19 cellular contexts compared by ENCODE assay signal in the genomic region with DNA sequence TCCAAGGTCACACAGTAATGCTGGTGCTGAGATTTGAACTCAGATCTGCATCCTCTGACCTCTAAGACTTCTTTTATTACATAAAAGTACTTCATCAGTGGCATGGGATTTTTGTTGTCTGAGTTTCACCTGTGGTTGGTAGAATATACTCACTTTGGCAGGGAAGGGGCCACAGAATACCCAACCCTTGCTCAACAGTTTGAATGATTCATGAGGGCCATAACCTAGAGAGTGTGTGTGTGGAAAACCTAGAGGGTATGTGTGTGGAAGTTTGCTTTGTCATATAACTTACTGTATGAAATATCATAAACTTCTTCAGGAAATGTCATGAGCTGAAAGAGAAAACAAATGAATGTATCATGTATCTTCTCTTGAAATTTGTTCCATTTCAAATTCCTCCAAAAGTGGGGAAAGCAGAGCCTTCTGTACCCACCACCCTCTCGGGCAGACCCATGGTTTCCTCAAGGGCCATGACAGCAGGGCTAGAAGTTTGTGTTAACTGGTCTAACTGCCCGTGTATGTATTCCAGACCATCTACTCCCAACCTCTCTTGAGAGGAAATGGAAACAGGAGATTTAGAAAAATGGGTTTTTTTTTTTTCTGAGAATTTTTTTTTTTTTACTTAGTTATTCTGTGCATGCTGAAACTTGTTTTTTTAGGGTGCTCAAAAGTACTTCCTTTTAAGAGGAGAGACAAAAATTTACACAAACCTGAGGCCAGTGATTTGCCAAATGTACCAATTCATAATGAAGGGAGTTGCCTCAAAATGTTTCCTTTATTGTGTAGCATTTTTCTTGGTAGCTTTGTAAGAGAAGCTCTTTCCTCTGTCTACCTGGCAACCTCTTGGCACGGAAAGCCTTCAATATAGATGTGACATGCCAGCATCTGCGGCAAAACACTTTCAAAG.
A peak's percentile ranks its signal among the peaks of the same experiment; 100 is the strongest.
DNase-seq lines count a peak whose midpoint lies in the region; ATAC-seq, FAIRE-seq and TF ChIP-seq lines count a peak whose summit lies in the region.
"Had no signal": no experiment of that assay in that cellular context is flagged by ENCODE, and none has a peak within 500 bp of the region (broad histone marks: within the 10 kb centered on the region; RNA-seq: fewer than 3 reads in every experiment).

No MANE protein-coding gene starts in this region.

- peak; percentile 38 for DNase-seq in activated CD4-positive, alpha-beta memory T cell treated with anti-CD3 and anti-CD28 coated beads for 36 hours
- DNase-seq in activated CD4-positive, alpha-beta memory T cell treated with anti-CD3 and anti-CD28 coated beads, Interleukin-2, amount 10 ng/mL, durations not matched to agents 7 days and 5 days, result no peak
- DNase-seq in H54 (ENCODE audit: insufficient read length, low spot score) (no peak), osteoblast (ENCODE audit: insufficient read length, low spot score, missing footprints) (peak; percentile 21)
- no peak for DNase-seq in activated naive CD4-positive, alpha-beta T cell treated with anti-CD3 and anti-CD28 coated beads, Interleukin-2, amount 50 U/mL, for 72 hours (ENCODE audit: low spot score in 2 of 2)
- DNase-seq in activated CD4-positive, CD25-positive, alpha-beta regulatory T cell (lab: John Stamatoyannopoulos, UW), result no peak
- DNase-seq in NK-92 treated with Interleukin-12 subunit alpha and Interleukin-12 subunit beta, amount 100 ng/mL, for 24 hours (lab: John Stamatoyannopoulos, UW), result no peak
- DNase-seq: dermis blood vessel endothelial cell, H7, hippocampal formation, MM.1S, NCI-H2029, NCI-H510A treated with DMSO at 0.1 percent for 48 hours, occipital lobe, sigmoid colon, upper lobe of left lung had no signal

- H3K27ac ChIP-seq in osteoblast (ENCODE audit: low read depth, low read length), result no peak overlapping the region
- H3K27ac ChIP-seq: sigmoid colon, upper lobe of left lung had no signal

- H3K36me3 Mint-ChIP-seq in activated CD4-positive, alpha-beta memory T cell treated with anti-CD3 and anti-CD28 coated beads for 36 hours, result peaks cover 3% of the 10 kb centered on the region
- H3K36me3 Mint-ChIP-seq in activated CD4-positive, alpha-beta memory T cell treated with anti-CD3 and anti-CD28 coated beads, Interleukin-2, amount 10 ng/mL, durations not matched to agents 7 days and 5 days (ENCODE audit: low read depth), result peaks cover 9% of the 10 kb centered on the region
- H3K36me3 Mint-ChIP-seq in activated naive CD4-positive, alpha-beta T cell treated with anti-CD3 and anti-CD28 coated beads, Interleukin-2, amount 50 U/mL, for 72 hours, result peaks cover 5 to 12% of the 10 kb centered on the region in 2 donors
- H3K36me3 Mint-ChIP-seq: WTC11 had no signal

- peaks cover 13% of the 10 kb centered on the region for H3K4me1 Mint-ChIP-seq in activated CD4-positive, alpha-beta memory T cell treated with anti-CD3 and anti-CD28 coated beads for 36 hours (ENCODE audit: low read depth)
- peaks cover 17% of the 10 kb centered on the region for H3K4me1 Mint-ChIP-seq in activated CD4-positive, alpha-beta memory T cell treated with anti-CD3 and anti-CD28 coated beads, Interleukin-2, amount 10 ng/mL, durations not matched to agents 7 days and 5 days

- no peaks in the 10 kb centered on the region for H3K9me3 Mint-ChIP-seq in activated CD4-positive, alpha-beta memory T cell treated with anti-CD3 and anti-CD28 coated beads for 36 hours
- H3K9me3 Mint-ChIP-seq in activated CD4-positive, alpha-beta memory T cell treated with anti-CD3 and anti-CD28 coated beads, Interleukin-2, amount 10 ng/mL, durations not matched to agents 7 days and 5 days, result peaks cover 4% of the 10 kb centered on the region
- H3K9me3 Mint-ChIP-seq in activated naive CD4-positive, alpha-beta T cell treated with anti-CD3 and anti-CD28 coated beads, Interleukin-2, amount 50 U/mL, for 72 hours, result peaks cover 0 to 5% of the 10 kb centered on the region in 2 donors
- H3K9me3 Mint-ChIP-seq: WTC11 had no signal

- no peaks in the 10 kb centered on the region for H3K27me3 ChIP-seq in osteoblast (ENCODE audit: insufficient read depth, low read length)
- H3K27me3 ChIP-seq: sigmoid colon, upper lobe of left lung had no signal

- peaks cover 1% of the 10 kb centered on the region for H3K27me3 Mint-ChIP-seq in activated CD4-positive, alpha-beta memory T cell treated with anti-CD3 and anti-CD28 coated beads for 36 hours
- no peaks in the 10 kb centered on the region for H3K27me3 Mint-ChIP-seq in activated CD4-positive, alpha-beta memory T cell treated with anti-CD3 and anti-CD28 coated beads, Interleukin-2, amount 10 ng/mL, durations not matched to agents 7 days and 5 days

- H3K36me3 ChIP-seq in osteoblast (ENCODE audit: insufficient read depth, low read length), result no peaks in the 10 kb centered on the region
- H3K36me3 ChIP-seq: sigmoid colon, upper lobe of left lung had no signal

- no peaks in the 10 kb centered on the region for H3K9me3 ChIP-seq in osteoblast (ENCODE audit: low read depth, low read length)
- H3K9me3 ChIP-seq: sigmoid colon, upper lobe of left lung had no signal

- H3K4me3 Mint-ChIP-seq in activated CD4-positive, alpha-beta memory T cell treated with anti-CD3 and anti-CD28 coated beads for 36 hours, result no peak overlapping the region
- H3K4me3 Mint-ChIP-seq in activated CD4-positive, alpha-beta memory T cell treated with anti-CD3 and anti-CD28 coated beads, Interleukin-2, amount 10 ng/mL, durations not matched to agents 7 days and 5 days, result no peak overlapping the region
- H3K4me3 Mint-ChIP-seq: WTC11 had no signal

- intact Hi-C loops in activated CD4-positive, alpha-beta memory T cell treated with anti-CD3 and anti-CD28 coated beads for 36 hours (cut with micrococcal nuclease), result no loop called here

- H2AFZ ChIP-seq in osteoblast (ENCODE audit: low read length), result peak overlapping the region; percentile 30

- peak overlapping the region; percentile 58 for H3K27ac Mint-ChIP-seq in activated CD4-positive, alpha-beta memory T cell treated with anti-CD3 and anti-CD28 coated beads for 36 hours
- H3K27ac Mint-ChIP-seq in activated CD4-positive, alpha-beta memory T cell treated with anti-CD3 and anti-CD28 coated beads, Interleukin-2, amount 10 ng/mL, durations not matched to agents 7 days and 5 days, result no peak overlapping the region
- H3K27ac Mint-ChIP-seq in activated naive CD4-positive, alpha-beta T cell treated with anti-CD3 and anti-CD28 coated beads, Interleukin-2, amount 50 U/mL, for 72 hours, result peak overlapping the region in 1 of 2 donors; percentile 66
- H3K27ac Mint-ChIP-seq: WTC11 had no signal

- H3K79me2 ChIP-seq in osteoblast (ENCODE audit: insufficient read depth, low read length), result no peaks in the 10 kb centered on the region

- H4K20me1 ChIP-seq in osteoblast (ENCODE audit: insufficient read depth, low read length), result no peaks in the 10 kb centered on the region

- peak; percentile 81 to 97 for ATAC-seq in activated naive CD4-positive, alpha-beta T cell treated with anti-CD3 and anti-CD28 coated beads, Interleukin-2, amount 50 U/mL, for 72 hours
- ATAC-seq in HG02884 (IDR thresholded peaks at IDR 0.05; ENCODE audit: unreplicated experiment), result no peak
- ATAC-seq: WTC11 had no signal

- TF ChIP-seq POLR2A in H54 (IDR thresholded peaks at IDR 0.05; ENCODE audit: low read depth, low read length), result no peak

- no peak overlapping the region for H3K4me3 ChIP-seq in osteoblast (ENCODE audit: insufficient read depth, low read length)
- H3K4me3 ChIP-seq: sigmoid colon, upper lobe of left lung had no signal

- peak; percentile 87 for FAIRE-seq in H54 (lab: Jason Lieb, UNC)
- FAIRE-seq: RCC 7860 had no signal

- H3K4me2 ChIP-seq in osteoblast (ENCODE audit: insufficient read depth, low read length), result no peak overlapping the region

- CTCF ChIA-PET in activated CD4-positive, alpha-beta memory T cell treated with anti-CD3 and anti-CD28 coated beads for 36 hours (lab: Charles Lee), result interaction anchor here (0.6 to 2.0 kb wide), 2 partner anchors 26 to 457 kb away, joined by 3 to 7 read pairs; no protein-coding TSS in a partner anchor
- CTCF ChIA-PET in activated CD4-positive, alpha-beta memory T cell treated with anti-CD3 and anti-CD28 coated beads, Interleukin-2, amount 10 ng/mL, durations not matched to agents 7 days and 5 days (lab: Charles Lee), result interaction anchor here (1.0 kb wide), 1 partner anchor 8 kb away, joined by 3 read pairs; no protein-coding TSS in a partner anchor

- POLR2A ChIA-PET in activated CD4-positive, alpha-beta memory T cell treated with anti-CD3 and anti-CD28 coated beads for 36 hours (lab: Charles Lee), result interaction anchor here (1.0 to 1.1 kb wide), 2 partner anchors 26 to 31 kb away, joined by 3 read pairs; no protein-coding TSS in a partner anchor
- POLR2A ChIA-PET in activated CD4-positive, alpha-beta memory T cell treated with anti-CD3 and anti-CD28 coated beads, Interleukin-2, amount 10 ng/mL, durations not matched to agents 7 days and 5 days (lab: Charles Lee), result interaction anchor here (1.0 kb wide), 1 partner anchor 10 kb away, joined by 3 read pairs; no protein-coding TSS in a partner anchor

- no peak for TF ChIP-seq CTCF in osteoblast (IDR thresholded peaks at IDR 0.05; ENCODE audit: extremely low read depth, low read depth, low read length)

- H3K4me1 ChIP-seq in osteoblast (ENCODE audit: insufficient read depth, low read length), result peaks cover 12% of the 10 kb centered on the region
- H3K4me1 ChIP-seq: upper lobe of left lung had no signal

Comparison
In these comparisons a context has a peak if more than half of its experiments do, and no peak if none do; other contexts are left out.
1. DNase-seq: peak in activated CD4-positive, alpha-beta memory T cell treated with anti-CD3 and anti-CD28 coated beads for 36 hours (single experiment) and osteoblast (single experiment); none in activated CD4-positive, alpha-beta memory T cell treated with anti-CD3 and anti-CD28 coated beads, Interleukin-2, amount 10 ng/mL, durations not matched to agents 7 days and 5 days (single experiment), H54 (single experiment), activated naive CD4-positive, alpha-beta T cell treated with anti-CD3 and anti-CD28 coated beads, Interleukin-2, amount 50 U/mL, for 72 hours (0 of 2), activated CD4-positive, CD25-positive, alpha-beta regulatory T cell (0 of 4) and NK-92 treated with Interleukin-12 subunit alpha and Interleukin-12 subunit beta, amount 100 ng/mL, for 24 hours (single experiment).